10 cellular contexts compared by ENCODE assay signal in genomic region chr2:10286216-10287037, GRCh38. TPM values are rescaled to one million over a fixed set of nuclear protein-coding genes. Genes with fewer than 3 reads are reported as not detected.
A peak's percentile ranks its signal among the peaks of the same experiment; 100 is the strongest.
DNase-seq lines count a peak whose midpoint lies in the region; ATAC-seq and TF ChIP-seq lines count a peak whose summit lies in the region.
"Had no signal": no experiment of that assay in that cellular context is flagged by ENCODE, and none has a peak within 500 bp of the region (broad histone marks: within the 10 kb centered on the region; RNA-seq: fewer than 3 reads in every experiment).

No MANE protein-coding gene starts in this region.

- peak; percentile 70 for ATAC-seq in Right ventricle myocardium superior (ENCODE audit: poor library complexity)
- ATAC-seq in psoas muscle, result peak in 1 of 4 donors; percentile 6
- ATAC-seq: activated CD4-positive, CD25-positive, alpha-beta regulatory T cell treated with anti-CD3 and anti-CD28 coated beads, Interleukin-2, amount 50 U/mL, for 24 hours had no signal

- intact Hi-C loops in Right ventricle myocardium superior (cut with DNase I), result no loop called here
- intact Hi-C loops in psoas muscle (cut with DNase I), result no loop called here

- no peaks in the 10 kb centered on the region for H3K9me3 ChIP-seq in psoas muscle
- H3K9me3 ChIP-seq: esophagus squamous epithelium had no signal

- H3K27me3 ChIP-seq in psoas muscle (ENCODE audit: insufficient read depth in 3 of 3, low read length in 2 of 3), result no peaks in the 10 kb centered on the region
- H3K27me3 ChIP-seq: esophagus squamous epithelium had no signal

- no peak overlapping the region for H3K4me3 ChIP-seq in psoas muscle
- H3K4me3 ChIP-seq: esophagus squamous epithelium had no signal

- 51 to 61% (median 56%) methylated on average over 26 to 27 of the region's 27 CpGs for WGBS in psoas muscle, 3 donors

- no peak for TF ChIP-seq CTCF in psoas muscle (IDR thresholded peaks at IDR 0.05)

- peaks cover 13% of the 10 kb centered on the region for H3K4me1 ChIP-seq in psoas muscle

- peak overlapping the region; percentile 27 for H3K27ac ChIP-seq in psoas muscle

- H3K36me3 ChIP-seq in psoas muscle (ENCODE audit: insufficient read depth in 1 of 2, low read depth in 1 of 2), result no peaks in the 10 kb centered on the region
- H3K36me3 ChIP-seq: esophagus squamous epithelium had no signal

- peak; percentile 77 for DNase-seq in DMS153 (lab: John Stamatoyannopoulos, UW)
- DNase-seq in NCI-H774 (lab: John Stamatoyannopoulos, UW), result peak; percentile 74
- no peak for DNase-seq in Right ventricle myocardium superior
- peak in 1 of 2 donors; percentile 49 for DNase-seq in psoas muscle
- DNase-seq in hepatic stellate cell (ENCODE audit: low spot score), result no peak
- no peak for DNase-seq in LoVo (ENCODE audit: low spot score)
- no peak for DNase-seq in activated CD8-positive, alpha-beta memory T cell treated with anti-CD3 and anti-CD28 coated beads, Interleukin-2, amount 50 U/mL, for 48 hours
- DNase-seq in NK-92 treated with Interleukin-12 subunit alpha and Interleukin-12 subunit beta, amount 100 ng/mL, for 24 hours (lab: John Stamatoyannopoulos, UW), result no peak
- DNase-seq: esophagus squamous epithelium had no signal

RNA-seq across cellular contexts. Expression of gene HPCAL1, which starts 16.3 kb away (rescaled TPM):
- total RNA-seq in Right ventricle myocardium superior (34.3 TPM), psoas muscle (100 to 1,000 TPM in 1 of 4 donors, 10 to 100 TPM in 3; 16.1 to 101 (median 25.9) TPM)
- 100 to 1,000 TPM in 1 of 3 donors, 10 to 100 TPM in 2; 20.0 to 182 (median 42.9) TPM for polyA plus RNA-seq in psoas muscle

Comparison
In these comparisons a context has a peak if more than half of its experiments do, and no peak if none do; other contexts are left out.
1. DNase-seq: peak in DMS153 (single experiment) and NCI-H774 (single experiment); none in Right ventricle myocardium superior (single experiment), hepatic stellate cell (single experiment), LoVo (single experiment), activated CD8-positive, alpha-beta memory T cell treated with anti-CD3 and anti-CD28 coated beads, Interleukin-2, amount 50 U/mL, for 48 hours (single experiment) and NK-92 treated with Interleukin-12 subunit alpha and Interleukin-12 subunit beta, amount 100 ng/mL, for 24 hours (single experiment).